In the genomic region with DNA sequence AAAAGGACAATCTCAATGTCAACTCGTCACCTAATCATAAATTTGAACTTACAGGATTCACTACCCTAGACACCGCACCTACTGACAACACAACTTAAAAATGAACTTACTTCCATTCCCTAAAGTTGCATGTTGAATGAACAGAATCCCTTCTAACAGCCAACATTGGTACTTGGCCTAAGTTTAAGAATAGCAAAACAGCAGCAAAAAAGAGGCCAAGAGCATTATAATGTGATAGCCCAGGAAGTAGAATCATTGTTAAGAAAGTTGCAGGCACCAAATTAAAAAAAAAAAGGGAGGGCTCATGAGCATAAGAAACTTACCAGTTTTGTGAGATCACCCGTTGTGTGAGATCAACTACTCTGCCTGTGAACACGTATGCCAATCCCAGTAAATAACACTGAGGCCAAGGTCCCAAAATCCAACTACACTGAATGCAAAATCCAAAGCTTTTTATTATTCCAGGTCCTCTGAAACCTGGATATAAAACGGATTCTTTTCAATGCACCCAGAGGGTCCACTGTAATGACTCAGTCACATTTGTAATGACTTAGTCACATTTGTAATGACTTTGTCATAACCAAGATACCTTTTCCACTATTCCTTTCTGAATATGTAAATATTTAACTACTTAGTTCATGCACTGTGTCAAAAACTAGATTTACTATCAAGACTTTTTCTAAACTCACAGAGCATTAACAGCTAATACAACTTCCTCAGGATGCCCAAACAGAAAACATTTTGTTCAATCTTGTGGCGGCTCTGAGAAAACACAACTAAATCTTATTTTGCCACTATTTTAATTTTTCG, we compare ENCODE assay signal across 1 cellular context.
TF ChIP-seq lines count a peak whose summit lies in the region.

No MANE protein-coding gene starts in this region.

TF ChIP-seq in GM12878, 131 proteins besides CTCF, POLR2A, EP300 and RAD21 (continued from another document):
- TF ChIP-seq TARDBP (IDR thresholded peaks at IDR 0.05; ENCODE audit: borderline replicate concordance) (no peak), ZSCAN29 (IDR thresholded peaks at IDR 0.05) (no peak)
- TF ChIP-seq, protein P1, sequence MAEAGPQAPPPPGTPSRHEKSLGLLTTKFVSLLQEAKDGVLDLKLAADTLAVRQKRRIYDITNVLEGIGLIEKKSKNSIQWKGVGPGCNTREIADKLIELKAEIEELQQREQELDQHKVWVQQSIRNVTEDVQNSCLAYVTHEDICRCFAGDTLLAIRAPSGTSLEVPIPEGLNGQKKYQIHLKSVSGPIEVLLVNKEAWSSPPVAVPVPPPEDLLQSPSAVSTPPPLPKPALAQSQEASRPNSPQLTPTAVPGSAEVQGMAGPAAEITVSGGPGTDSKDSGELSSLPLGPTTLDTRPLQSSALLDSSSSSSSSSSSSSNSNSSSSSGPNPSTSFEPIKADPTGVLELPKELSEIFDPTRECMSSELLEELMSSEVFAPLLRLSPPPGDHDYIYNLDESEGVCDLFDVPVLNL (IDR thresholded peaks at IDR 0.05; ENCODE audit: low read depth, low read length) = no peak
TF ChIP-seq in GM12878: peak in this region for 7.
